Comparison of ENCODE assay signal across 10 cellular contexts in genomic region chr22:45006101-45006872, GRCh38. TPM values are rescaled to one million over a fixed set of nuclear protein-coding genes. Genes with fewer than 3 reads are reported as not detected.
DNase-seq lines count a peak whose midpoint lies in the region; ATAC-seq and TF ChIP-seq lines count a peak whose summit lies in the region.
"Had no signal": no experiment of that assay in that cellular context is flagged by ENCODE, and none has a peak within 500 bp of the region (broad histone marks: within the 10 kb centered on the region; RNA-seq: fewer than 3 reads in every experiment).

No MANE protein-coding gene starts in this region.

- intact Hi-C loops in thyroid gland (cut with DNase I) (no loop called here), mucosa of descending colon (cut with DNase I, micrococcal nuclease) (no loop called here)

- 4 to 6% methylated on average over 19 of the region's 19 CpGs for WGBS in thyroid gland, 2 donors

- H3K27me3 ChIP-seq in muscle layer of duodenum (ENCODE audit: low read depth, low read length) (peaks cover 6% of the 10 kb centered on the region), thyroid gland (no peaks in the 10 kb centered on the region)

- H3K4me1 Mint-ChIP-seq in activated T-cell treated with anti-CD3 and anti-CD28 coated beads, Interleukin-2, amount 50 U/mL, for 24 hours (ENCODE audit: low read depth): peaks cover 17% of the 10 kb centered on the region

- no peak for DNase-seq in activated T-cell treated with anti-CD3 and anti-CD28 coated beads, Interleukin-2, amount 50 U/mL, for 24 hours
- DNase-seq in activated T-cell treated with anti-CD3 and anti-CD28 coated beads, Interleukin-2, amount 50 U/mL, for 48 hours: no peak
- DNase-seq in thyroid gland (peak; percentile 17 to 29), mucosa of descending colon (no peak), NAMALWA (ENCODE audit: low spot score) (no peak), Kasumi-1 (lab: John Stamatoyannopoulos, UW) (no peak)
- DNase-seq: activated CD4-positive, alpha-beta T cell treated with anti-CD3 and anti-CD28 coated beads, Interleukin-2, amount 10 ng/mL, durations not matched to agents 7 days and 5 days; stimulated activated CD4-positive, alpha-beta T cell treated with anti-CD3 and anti-CD28 coated beads, Interleukin-4, amount 100 ng/mL, for 4 hours had no signal

- peaks cover 71% of the 10 kb centered on the region for H3K27me3 Mint-ChIP-seq in activated T-cell treated with anti-CD3 and anti-CD28 coated beads, Interleukin-2, amount 50 U/mL, for 24 hours

- TF ChIP-seq CTCF in thyroid gland (IDR thresholded peaks at IDR 0.05) (no peak), mucosa of descending colon (IDR thresholded peaks at IDR 0.05) (no peak)

- no peaks in the 10 kb centered on the region for H3K36me3 Mint-ChIP-seq in activated T-cell treated with anti-CD3 and anti-CD28 coated beads, Interleukin-2, amount 50 U/mL, for 24 hours (ENCODE audit: low read depth)

- H3K36me3 ChIP-seq in muscle layer of duodenum (ENCODE audit: control insufficient read depth in 1 of 2, insufficient read depth in 2 of 2, low read length in 2 of 2) (no peaks in the 10 kb centered on the region), thyroid gland (no peaks in the 10 kb centered on the region), mucosa of descending colon (ENCODE audit: low read depth) (no peaks in the 10 kb centered on the region)

- no peak overlapping the region for H3K27ac Mint-ChIP-seq in activated T-cell treated with anti-CD3 and anti-CD28 coated beads, Interleukin-2, amount 50 U/mL, for 24 hours
- H3K27ac Mint-ChIP-seq: activated CD4-positive, alpha-beta T cell treated with anti-CD3 and anti-CD28 coated beads, Interleukin-2, amount 10 ng/mL, durations not matched to agents 7 days and 5 days had no signal

- no peak for ATAC-seq in mucosa of descending colon

- H3K27ac ChIP-seq in cingulate gyrus (ENCODE audit: low read depth, low read length) (peak overlapping the region; percentile 67), muscle layer of duodenum (ENCODE audit: low read length) (no peak overlapping the region), thyroid gland (peak overlapping the region; percentile 14 to 82 (median 74))

- no peaks in the 10 kb centered on the region for H3K9me3 ChIP-seq in muscle layer of duodenum (ENCODE audit: control insufficient read depth in 1 of 2, low read length in 2 of 2)
- no peaks in the 10 kb centered on the region for H3K9me3 ChIP-seq in thyroid gland
- no peaks in the 10 kb centered on the region for H3K9me3 ChIP-seq in mucosa of descending colon

- H3K9me3 Mint-ChIP-seq in activated T-cell treated with anti-CD3 and anti-CD28 coated beads, Interleukin-2, amount 50 U/mL, for 24 hours: no peaks in the 10 kb centered on the region
- H3K9me3 Mint-ChIP-seq: activated CD4-positive, alpha-beta T cell treated with anti-CD3 and anti-CD28 coated beads, Interleukin-2, amount 10 ng/mL, durations not matched to agents 7 days and 5 days had no signal

- H3K4me3 ChIP-seq in muscle layer of duodenum (ENCODE audit: low read depth in 1 of 2, low read length in 2 of 2) (peak overlapping the region; percentile 5 to 64), thyroid gland (replicated peaks in 1 of 3) (peak overlapping the region; percentile 16 to 69 (median 55)), mucosa of descending colon (no peak overlapping the region)

- no peak for TF ChIP-seq POLR2A in thyroid gland (IDR thresholded peaks at IDR 0.05)

- peak overlapping the region; percentile 41 for H3K4me3 Mint-ChIP-seq in activated T-cell treated with anti-CD3 and anti-CD28 coated beads, Interleukin-2, amount 50 U/mL, for 24 hours
- H3K4me3 Mint-ChIP-seq: activated CD4-positive, alpha-beta T cell treated with anti-CD3 and anti-CD28 coated beads, Interleukin-2, amount 10 ng/mL, durations not matched to agents 7 days and 5 days had no signal

- peaks cover 6 to 43% of the 10 kb centered on the region in 2 donors for H3K4me1 ChIP-seq in muscle layer of duodenum (ENCODE audit: control insufficient read depth in 1 of 2, insufficient read depth in 2 of 2, low read length in 2 of 2)
- H3K4me1 ChIP-seq in thyroid gland: peaks cover 15 to 27% of the 10 kb centered on the region in 2 donors
- H3K4me1 ChIP-seq in mucosa of descending colon (ENCODE audit: low read depth): peaks cover 12% of the 10 kb centered on the region

RNA-seq across cellular contexts. Expression of gene PHF21B, which starts 3.5 kb away (rescaled TPM):
- total RNA-seq in thyroid gland (1 to 10 TPM in 3 of 4 donors, under 1 TPM in 1; 0.33 to 8.9 (median 2.2) TPM), mucosa of descending colon (under 1 TPM in 1 of 3 donors, not detected in 2; 0.41 TPM)
- total RNA-seq: activated CD4-positive, alpha-beta T cell treated with anti-CD3 and anti-CD28 coated beads, Interleukin-2, amount 10 ng/mL, durations not matched to agents 7 days and 5 days had no signal

Comparison
In these comparisons a context has a peak if more than half of its experiments do, and no peak if none do; other contexts are left out.
1. DNase-seq: peak in thyroid gland (2 of 2); none in activated T-cell treated with anti-CD3 and anti-CD28 coated beads, Interleukin-2, amount 50 U/mL, for 24 hours (single experiment), activated T-cell treated with anti-CD3 and anti-CD28 coated beads, Interleukin-2, amount 50 U/mL, for 48 hours (0 of 2), mucosa of descending colon (0 of 3), NAMALWA (single experiment) and Kasumi-1 (0 of 2).